ENCODE assay signal across 11 cellular contexts in the genomic region with DNA sequence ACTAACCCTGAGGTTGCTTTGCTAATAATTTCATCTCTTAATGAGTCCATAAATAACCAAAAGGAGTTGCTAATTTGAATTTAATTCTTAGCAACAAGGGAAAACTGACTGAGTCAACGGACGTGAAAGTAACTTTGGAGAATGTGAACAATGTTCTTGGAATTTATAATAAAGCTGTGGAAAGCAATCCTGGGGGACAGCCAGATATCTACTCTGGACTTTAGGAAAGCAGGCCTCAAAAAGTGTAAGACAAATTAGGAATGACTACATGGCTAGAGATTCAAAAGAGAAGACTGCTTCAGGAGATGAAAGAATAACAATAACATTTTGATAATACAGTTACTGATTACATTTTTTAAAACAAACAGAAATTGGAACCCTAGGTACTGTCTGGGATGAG.
DNase-seq lines count a peak whose midpoint lies in the region; ATAC-seq and TF ChIP-seq lines count a peak whose summit lies in the region.
"Had no signal": no experiment of that assay in that cellular context is flagged by ENCODE, and none has a peak within 500 bp of the region (broad histone marks: within the 10 kb centered on the region; RNA-seq: fewer than 3 reads in every experiment).

No MANE protein-coding gene starts in this region.

- H3K9me2 ChIP-seq in GM23248 (ENCODE audit: insufficient read depth) (no peaks in the 10 kb centered on the region), MM.1S (replicated peaks; ENCODE audit: insufficient read depth, low read length) (no peaks in the 10 kb centered on the region)

- peaks cover 42% of the 10 kb centered on the region for H3F3A ChIP-seq in GM23248 (ENCODE audit: insufficient read depth)
- H3F3A ChIP-seq in MM.1S (ENCODE audit: insufficient read depth, low read length) = no peaks in the 10 kb centered on the region

- H3K4me1 ChIP-seq in GM23248 (ENCODE audit: insufficient read depth) (peaks cover 35% of the 10 kb centered on the region), adipocyte (ENCODE audit: control insufficient read depth, insufficient read depth, low read length) (peaks cover 25% of the 10 kb centered on the region), skeletal muscle satellite cell (ENCODE audit: control insufficient read depth, insufficient read depth, low read length) (peaks cover 55% of the 10 kb centered on the region), MM.1S (ENCODE audit: low read length) (no peaks in the 10 kb centered on the region)

- TF ChIP-seq CTCF in fibroblast of pulmonary artery (IDR thresholded peaks at IDR 0.05; ENCODE audit: low read length, missing control alignments) (no peak), MM.1S (IDR thresholded peaks at IDR 0.05; ENCODE audit: low read length) (no peak)

- in situ Hi-C loops in GM23248 (cut with MboI) = no loop called here

- H3K4me3 ChIP-seq in GM23248 (0 out of 2 replicates have a peak overlapping the region, but pooled peaks have one; percentile 1), adipocyte (ENCODE audit: low read length) (no peak overlapping the region), fibroblast of pulmonary artery (replicated peaks; ENCODE audit: low read depth, low read length) (no peak overlapping the region), skeletal muscle satellite cell (ENCODE audit: low read length) (no peak overlapping the region), MM.1S (ENCODE audit: low read length) (no peak overlapping the region)

- H3K36me3 ChIP-seq in GM23248 (ENCODE audit: low read depth) (no peaks in the 10 kb centered on the region), adipocyte (ENCODE audit: control insufficient read depth, insufficient read depth, low read length, severe bottlenecking) (no peaks in the 10 kb centered on the region), skeletal muscle satellite cell (ENCODE audit: insufficient read depth, low read length) (no peaks in the 10 kb centered on the region), MM.1S (replicated peaks; ENCODE audit: insufficient read depth, low read length) (no peaks in the 10 kb centered on the region)

- H3K79me2 ChIP-seq in GM23248 (ENCODE audit: insufficient read depth) (no peaks in the 10 kb centered on the region), MM.1S (ENCODE audit: low read length) (no peaks in the 10 kb centered on the region)

- H4K20me1 ChIP-seq in GM23248 (ENCODE audit: insufficient read depth) (no peaks in the 10 kb centered on the region), MM.1S (ENCODE audit: insufficient read depth, low read length) (no peaks in the 10 kb centered on the region)

- H3K9ac ChIP-seq in GM23248 (peak overlapping the region; percentile 17; the same call in 1 of the 2 replicates), adipocyte (ENCODE audit: low read length) (peak overlapping the region; percentile 36), skeletal muscle satellite cell (ENCODE audit: low read depth, low read length) (peak overlapping the region; percentile 64), MM.1S (ENCODE audit: low read length) (no peak overlapping the region)

- no peak for ATAC-seq in HG02588 (IDR thresholded peaks at IDR 0.05; ENCODE audit: unreplicated experiment)

- no peaks in the 10 kb centered on the region for H3K9me3 ChIP-seq in GM23248 (ENCODE audit: low read depth)
- no peaks in the 10 kb centered on the region for H3K9me3 ChIP-seq in adipocyte (ENCODE audit: control insufficient read depth, low read length)
- no peaks in the 10 kb centered on the region for H3K9me3 ChIP-seq in skeletal muscle satellite cell (replicated peaks; ENCODE audit: low read length)
- H3K9me3 ChIP-seq in MM.1S (replicated peaks; ENCODE audit: insufficient read depth, low read length) = no peaks in the 10 kb centered on the region

- WGBS in GM23248 (ENCODE audit: low coverage in 1 of 2, low lambda C conversion rate in 2 of 2, missing lambda C conversion rate in 2 of 2), 2 experiments = 0% methylated on average over 2 of the region's 2 CpGs

- peak overlapping the region; percentile 38 for H3K4me2 ChIP-seq in GM23248 (ENCODE audit: unreplicated experiment)
- peak overlapping the region; percentile 1 for H3K4me2 ChIP-seq in skeletal muscle satellite cell (ENCODE audit: low read length)
- no peak overlapping the region for H3K4me2 ChIP-seq in MM.1S (ENCODE audit: low read depth, low read length)

- peak; percentile 89 for DNase-seq in GM23248
- DNase-seq in adipocyte (ENCODE audit: low read depth) = peak; percentile 84
- DNase-seq in fibroblast of pulmonary artery (ENCODE audit: low read depth) = peak; percentile 86
- no peak for DNase-seq in CD1c-positive myeloid dendritic cell (ENCODE audit: extremely low spot score)
- DNase-seq in MM.1S = no peak
- no peak for DNase-seq in stimulated activated CD4-positive, alpha-beta T cell treated with anti-CD3 and anti-CD28 coated beads, Interleukin-1b, Interleukin-23, amount 100 ng/mL, for 48 hours
- DNase-seq: NCI-H187, NCI-H774 had no signal

- no peak overlapping the region for H2AFZ ChIP-seq in GM23248
- no peak overlapping the region for H2AFZ ChIP-seq in MM.1S (ENCODE audit: low read length)

- H3K27me3 ChIP-seq in GM23248 (replicated peaks; ENCODE audit: insufficient read depth) (no peaks in the 10 kb centered on the region), adipocyte (replicated peaks; ENCODE audit: control insufficient read depth, insufficient read depth, low read length) (no peaks in the 10 kb centered on the region), skeletal muscle satellite cell (ENCODE audit: control insufficient read depth, insufficient read depth, low read length) (no peaks in the 10 kb centered on the region), MM.1S (replicated peaks; ENCODE audit: insufficient read depth, low read length) (no peaks in the 10 kb centered on the region)

- H3K27ac ChIP-seq in GM23248 (peak overlapping the region; percentile 76), MM.1S (ENCODE audit: low read length) (no peak overlapping the region)
- H3K27ac ChIP-seq: VCaP had no signal

Comparison
In these comparisons a context has a peak if more than half of its experiments do, and no peak if none do; other contexts are left out.
1. DNase-seq: peak in GM23248 (single experiment), adipocyte (single experiment) and fibroblast of pulmonary artery (single experiment); none in CD1c-positive myeloid dendritic cell (single experiment), MM.1S (single experiment) and stimulated activated CD4-positive, alpha-beta T cell treated with anti-CD3 and anti-CD28 coated beads, Interleukin-1b, Interleukin-23, amount 100 ng/mL, for 48 hours (single experiment).